22 cellular contexts compared by ENCODE assay signal in genomic region chr2:17190527-17190926, GRCh38.
DNase-seq lines count a peak whose midpoint lies in the region; ATAC-seq and TF ChIP-seq lines count a peak whose summit lies in the region.
"Had no signal": no experiment of that assay in that cellular context is flagged by ENCODE, and none has a peak within 500 bp of the region (broad histone marks: within the 10 kb centered on the region; RNA-seq: fewer than 3 reads in every experiment).

No MANE protein-coding gene starts in this region.

- H3K36me3 ChIP-seq in neural progenitor cell (no peaks in the 10 kb centered on the region), suprapubic skin (no peaks in the 10 kb centered on the region)
- H3K36me3 ChIP-seq: BE2C had no signal

- TF ChIP-seq EP300 in suprapubic skin (IDR thresholded peaks at IDR 0.05) = no peak

- H2AFZ ChIP-seq in neural progenitor cell (replicated peaks) = no peak overlapping the region
- H2AFZ ChIP-seq: GM23248 had no signal

- H3K4me3 ChIP-seq in NB4 (ENCODE audit: low read depth, low read length) (no peak overlapping the region), fibroblast of villous mesenchyme (ENCODE audit: low read depth, low read length) (no peak overlapping the region), neural progenitor cell (no peak overlapping the region), suprapubic skin (no peak overlapping the region)
- H3K4me3 ChIP-seq: GM23248, SK-N-MC had no signal

- H3K9ac ChIP-seq in neural progenitor cell = no peak overlapping the region
- H3K9ac ChIP-seq: GM23248 had no signal

- DNase-seq in CD1c-positive myeloid dendritic cell (ENCODE audit: extremely low spot score) (peak; percentile 14), NB4 (ENCODE audit: low read depth) (peak; percentile 5), fibroblast of villous mesenchyme (ENCODE audit: low read depth) (peak; percentile 48), neural progenitor cell (ENCODE audit: low spot score) (peak; percentile 33), Right ventricle myocardium superior (no peak), suprapubic skin (ENCODE audit: low spot score in 2 of 2) (no peak)
- DNase-seq: BE2C; Caco-2; CD4-positive, alpha-beta T cell; GDM1; GM23248; NCI-H1092; NCI-H1436 treated with DMSO at 0.1 percent for 48 hours; NCI-H2029; NCI-H510A; NCI-H748 treated with DMSO at 0.1 percent for 48 hours; NK-92 treated with Interleukin-12 subunit alpha and Interleukin-12 subunit beta, amount 100 ng/mL, for 24 hours had no signal

- no peaks in the 10 kb centered on the region for H3K36me3 Mint-ChIP-seq in neural progenitor cell

- 82% methylated on average over 4 of the region's 4 CpGs for WGBS in suprapubic skin

- H4K20me1 ChIP-seq in neural progenitor cell (ENCODE audit: low read depth) = no peaks in the 10 kb centered on the region

- H3F3A ChIP-seq in neural progenitor cell (ENCODE audit: low read depth) = no peaks in the 10 kb centered on the region

- H3K79me2 ChIP-seq in neural progenitor cell (ENCODE audit: low read depth) = no peaks in the 10 kb centered on the region

- no peaks in the 10 kb centered on the region for H3K9me3 Mint-ChIP-seq in neural progenitor cell

- no peak overlapping the region for H3K4me3 Mint-ChIP-seq in neural progenitor cell
- H3K4me3 Mint-ChIP-seq: CD4-positive, alpha-beta T cell had no signal

- TF ChIP-seq POLR2A in NB4 (IDR thresholded peaks at IDR 0.05; ENCODE audit: extremely low read depth, insufficient read length) (no peak), suprapubic skin (IDR thresholded peaks at IDR 0.05) (no peak)

- ATAC-seq in Right ventricle myocardium superior (ENCODE audit: poor library complexity) = no peak
- no peak for ATAC-seq in HG03439 (IDR thresholded peaks at IDR 0.05; ENCODE audit: unreplicated experiment)
- no peak for ATAC-seq in GM18502 (IDR thresholded peaks at IDR 0.05; ENCODE audit: poor library complexity, unreplicated experiment)
- ATAC-seq: HCT116, Right ventricle myocardium inferior had no signal

- H3K4me1 Mint-ChIP-seq in neural progenitor cell = peaks cover 3% of the 10 kb centered on the region

- H3K4me1 ChIP-seq in neural progenitor cell (peaks cover 8% of the 10 kb centered on the region), suprapubic skin (no peaks in the 10 kb centered on the region)
- H3K4me1 ChIP-seq: BE2C, Caco-2 had no signal

- H3K27ac Mint-ChIP-seq in neural progenitor cell = no peak overlapping the region
- H3K27ac Mint-ChIP-seq: CD4-positive, alpha-beta T cell had no signal

- H3K27me3 Mint-ChIP-seq in neural progenitor cell (ENCODE audit: insufficient read depth, low read depth) = no peaks in the 10 kb centered on the region
- H3K27me3 Mint-ChIP-seq: CD4-positive, alpha-beta T cell had no signal

- no peaks in the 10 kb centered on the region for H3K9me3 ChIP-seq in neural progenitor cell (ENCODE audit: low read depth)
- H3K9me3 ChIP-seq in suprapubic skin = no peaks in the 10 kb centered on the region
- H3K9me3 ChIP-seq: BE2C, Caco-2 had no signal

- H3K27me3 ChIP-seq in neural progenitor cell (no peaks in the 10 kb centered on the region), suprapubic skin (no peaks in the 10 kb centered on the region)
- H3K27me3 ChIP-seq: BE2C had no signal

- peak overlapping the region; percentile 10 for H3K4me2 ChIP-seq in neural progenitor cell

- no peak for TF ChIP-seq CTCF in NB4 (IDR thresholded peaks at IDR 0.05; ENCODE audit: low read depth, low read length)
- no peak for TF ChIP-seq CTCF in fibroblast of villous mesenchyme (IDR thresholded peaks at IDR 0.05; ENCODE audit: insufficient read depth, low read depth, low read length)
- no peak for TF ChIP-seq CTCF in neural progenitor cell (IDR thresholded peaks at IDR 0.05)
- no peak for TF ChIP-seq CTCF in suprapubic skin (IDR thresholded peaks at IDR 0.05)

- intact Hi-C loops in Right ventricle myocardium superior (cut with DNase I) = no loop called here

- H3K27ac ChIP-seq in neural progenitor cell (no peak overlapping the region), suprapubic skin (no peak overlapping the region)
- H3K27ac ChIP-seq: GM23248, SK-N-MC had no signal

Comparison
In these comparisons a context has a peak if more than half of its experiments do, and no peak if none do; other contexts are left out.
1. DNase-seq: peak in CD1c-positive myeloid dendritic cell (single experiment), NB4 (single experiment), fibroblast of villous mesenchyme (single experiment) and neural progenitor cell (single experiment); none in Right ventricle myocardium superior (single experiment) and suprapubic skin (0 of 2).